ENCODE assay signal across 23 cellular contexts in the genomic region with DNA sequence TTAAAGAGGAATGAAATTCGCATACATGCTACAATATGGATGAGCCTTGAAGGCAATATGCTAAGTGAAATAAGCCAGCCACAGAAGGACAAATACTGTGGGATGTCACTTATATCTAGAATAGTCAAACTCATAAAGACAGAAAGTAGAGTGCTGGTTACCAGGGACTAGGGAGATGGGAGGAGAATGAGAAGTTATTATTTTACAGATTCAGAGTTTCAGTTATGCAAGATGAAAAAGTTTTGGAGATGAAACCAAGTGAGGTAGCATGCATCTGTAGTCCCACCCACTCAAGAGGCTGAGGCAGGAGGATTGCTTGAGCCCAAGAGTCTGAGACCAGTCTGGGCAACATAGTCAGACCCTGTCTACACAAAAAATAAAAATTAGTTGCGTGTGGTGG.
"Had no signal": no experiment of that assay in that cellular context is flagged by ENCODE, and none has a peak within 500 bp of the region (broad histone marks: within the 10 kb centered on the region; RNA-seq: fewer than 3 reads in every experiment).

No MANE protein-coding gene starts in this region.

- H3K36me3 Mint-ChIP-seq: immature natural killer cell; naive thymus-derived CD4-positive, alpha-beta T cell had no signal

- DNase-seq: activated CD4-positive, alpha-beta T cell treated with anti-CD3 and anti-CD28 coated beads, Interleukin-2, amount 10 ng/mL, durations not matched to agents 24 days and 14 days; activated naive CD4-positive, alpha-beta T cell treated with Interleukin-2 at 50 U/mL for 16 hours; activated T-cell treated with anti-CD3 and anti-CD28 coated beads, Interleukin-2, amount 50 U/mL, for 24 hours; amygdala; cerebellar nuclear complex; glutamatergic neuron; immature natural killer cell; left lung; naive thymus-derived CD4-positive, alpha-beta T cell; occipital lobe; posterior cingulate gyrus; right lobe of liver; stimulated activated CD4-positive, alpha-beta T cell treated with anti-CD3 and anti-CD28 coated beads, Interleukin-1b, Interleukin-23, amount 100 ng/mL, for 48 hours; T-helper 17 cell; upper lobe of left lung had no signal

- H3K4me1 ChIP-seq: esophagus muscularis mucosa, left lung, upper lobe of left lung had no signal

- H3K4me3 ChIP-seq: coronary artery, esophagus muscularis mucosa, hepatocyte, left lung, lung, right lobe of liver, skin epidermis, thoracic aorta, upper lobe of left lung had no signal

- H3K9me3 Mint-ChIP-seq: activated CD4-positive, alpha-beta T cell treated with anti-CD3 and anti-CD28 coated beads, Interleukin-2, amount 10 ng/mL, durations not matched to agents 24 days and 14 days; activated T-cell treated with anti-CD3 and anti-CD28 coated beads, Interleukin-2, amount 50 U/mL, for 24 hours; immature natural killer cell; naive thymus-derived CD4-positive, alpha-beta T cell; neural crest cell had no signal

- H3K27ac Mint-ChIP-seq: activated CD4-positive, alpha-beta T cell treated with anti-CD3 and anti-CD28 coated beads, Interleukin-2, amount 10 ng/mL, durations not matched to agents 24 days and 14 days; activated T-cell treated with anti-CD3 and anti-CD28 coated beads, Interleukin-2, amount 50 U/mL, for 24 hours; immature natural killer cell; naive thymus-derived CD4-positive, alpha-beta T cell; T-helper 17 cell had no signal

- ATAC-seq: left lung; naive thymus-derived CD4-positive, alpha-beta T cell; right lobe of liver; T-helper 17 cell had no signal

- H3K27me3 ChIP-seq: esophagus muscularis mucosa, hepatocyte, left lung, right lobe of liver, upper lobe of left lung had no signal

- H3K9me3 ChIP-seq: esophagus muscularis mucosa, left lung, right lobe of liver, thoracic aorta, upper lobe of left lung had no signal

- FAIRE-seq: frontal cortex had no signal

- H3K36me3 ChIP-seq: esophagus muscularis mucosa, left lung, right lobe of liver, thoracic aorta, upper lobe of left lung had no signal

- H3K4me3 Mint-ChIP-seq: activated CD4-positive, alpha-beta T cell treated with anti-CD3 and anti-CD28 coated beads, Interleukin-2, amount 10 ng/mL, durations not matched to agents 24 days and 14 days; activated T-cell treated with anti-CD3 and anti-CD28 coated beads, Interleukin-2, amount 50 U/mL, for 24 hours; immature natural killer cell; naive thymus-derived CD4-positive, alpha-beta T cell; neural crest cell; T-helper 17 cell had no signal

- H3K27ac ChIP-seq: coronary artery, esophagus muscularis mucosa, hepatocyte, left lung, right lobe of liver, skin epidermis, thoracic aorta, upper lobe of left lung had no signal
